22 cellular contexts compared by ENCODE assay signal in the genomic region with DNA sequence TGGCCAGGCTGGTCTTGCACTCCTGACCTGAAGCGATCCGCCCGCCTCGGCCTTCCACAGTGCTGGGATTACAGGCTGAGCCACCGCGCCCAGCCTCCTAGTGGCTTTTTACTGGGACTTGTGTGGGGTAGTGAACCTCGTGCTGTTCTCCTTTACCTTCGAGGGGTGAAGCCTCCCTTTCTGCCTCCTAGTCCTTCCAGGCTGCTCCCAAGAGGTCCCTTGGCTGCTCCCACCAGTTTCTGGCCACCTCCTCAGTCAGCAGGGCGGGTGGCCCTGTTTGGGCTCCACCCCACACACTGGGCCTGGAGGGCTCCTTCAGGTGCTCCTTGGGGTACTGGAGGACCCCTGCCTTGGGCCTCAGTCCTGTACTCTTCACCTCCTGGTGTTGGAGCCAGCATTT.
DNase-seq lines count a peak whose midpoint lies in the region; ATAC-seq and TF ChIP-seq lines count a peak whose summit lies in the region.
"Had no signal": no experiment of that assay in that cellular context is flagged by ENCODE, and none has a peak within 500 bp of the region (broad histone marks: within the 10 kb centered on the region; RNA-seq: fewer than 3 reads in every experiment).

No MANE protein-coding gene starts in this region.

- ATAC-seq in right cardiac atrium, result no peak
- ATAC-seq: A549 had no signal

- H3K23ac ChIP-seq in mesenchymal stem cell (ENCODE audit: low read length in 2 of 2), result no peak overlapping the region

- no peak overlapping the region for H3K18ac ChIP-seq in mesenchymal stem cell (ENCODE audit: low read depth in 1 of 2, low read length in 2 of 2)

- intact Hi-C loops in right cardiac atrium (cut with DNase I), result loop anchor here in 2 of 4 donors (5.0 to 10.0 kb wide), 2 partner anchors 126 to 128 kb away; no protein-coding TSS in a partner anchor
- intact Hi-C loops in cardiac septum (cut with DNase I), result loop anchor here (5.0 to 10.0 kb wide), 2 partner anchors 33 to 66 kb away; a partner anchor contains a TSS

- no peak overlapping the region for H3K14ac ChIP-seq in mesenchymal stem cell (ENCODE audit: low read length in 2 of 2)

- H3K36me3 ChIP-seq in SK-N-MC (ENCODE audit: insufficient read depth, low read length), result peaks cover 15% of the 10 kb centered on the region
- peaks cover 45 to 67% of the 10 kb centered on the region in 2 experiments for H3K36me3 ChIP-seq in mesenchymal stem cell (ENCODE audit: control insufficient read depth in 1 of 2, insufficient read depth in 2 of 2, low read depth in 1 of 2, low read length in 2 of 2)

- H3K27ac Mint-ChIP-seq in nephron progenitor cell, result peak overlapping the region; percentile 61

- no peak overlapping the region for H2BK120ac ChIP-seq in mesenchymal stem cell (ENCODE audit: low read depth, low read length)

- H3K9me3 Mint-ChIP-seq in nephron progenitor cell, result no peaks in the 10 kb centered on the region
- H3K9me3 Mint-ChIP-seq: CD4-positive, alpha-beta T cell had no signal

- H3K9ac ChIP-seq in SK-N-MC (ENCODE audit: insufficient read length) (peak overlapping the region; percentile 5), mesenchymal stem cell (ENCODE audit: low read length) (no peak overlapping the region)

- no peak overlapping the region for H4K91ac ChIP-seq in mesenchymal stem cell (ENCODE audit: low read length)

- no peak overlapping the region for H3K4ac ChIP-seq in mesenchymal stem cell (ENCODE audit: low read depth in 1 of 2, low read length in 2 of 2)

- no peak overlapping the region for H4K8ac ChIP-seq in mesenchymal stem cell (ENCODE audit: low read length)

- no peaks in the 10 kb centered on the region for H3K4me1 ChIP-seq in right cardiac atrium (ENCODE audit: control insufficient read depth, insufficient read depth, low read length)
- H3K4me1 ChIP-seq in mesenchymal stem cell (ENCODE audit: control insufficient read depth, insufficient read depth, low read depth, low read length), result peaks cover 3% of the 10 kb centered on the region
- H3K4me1 ChIP-seq: A549, BE2C had no signal

- H3K9me3 ChIP-seq in right cardiac atrium (ENCODE audit: control insufficient read depth, low read length), result no peaks in the 10 kb centered on the region
- H3K9me3 ChIP-seq in SK-N-MC (ENCODE audit: low read depth, low read length), result no peaks in the 10 kb centered on the region
- no peaks in the 10 kb centered on the region for H3K9me3 ChIP-seq in mesenchymal stem cell (ENCODE audit: control insufficient read depth, low read length)
- H3K9me3 ChIP-seq: A549, BE2C had no signal

- no peak overlapping the region for H2BK5ac ChIP-seq in mesenchymal stem cell (ENCODE audit: low read depth, low read length, poor library complexity, severe bottlenecking)

- no peak overlapping the region for H2AFZ ChIP-seq in mesenchymal stem cell (ENCODE audit: low read depth, low read length)

- no peak overlapping the region for H2BK15ac ChIP-seq in mesenchymal stem cell (ENCODE audit: low read depth, poor library complexity, severe bottlenecking)

- no peak overlapping the region for H2AK5ac ChIP-seq in mesenchymal stem cell (ENCODE audit: low read length, severe bottlenecking)

- H3K4me1 Mint-ChIP-seq in nephron progenitor cell, result peaks cover 28% of the 10 kb centered on the region

- H3K27me3 ChIP-seq in right cardiac atrium (ENCODE audit: control insufficient read depth, insufficient read depth) (no peaks in the 10 kb centered on the region), mesenchymal stem cell (ENCODE audit: control insufficient read depth in 1 of 2, insufficient read depth in 1 of 2, low read length in 2 of 2) (no peaks in the 10 kb centered on the region)
- H3K27me3 ChIP-seq: BE2C had no signal

- no peak overlapping the region for H3K4me3 Mint-ChIP-seq in nephron progenitor cell
- H3K4me3 Mint-ChIP-seq: CD4-positive, alpha-beta T cell had no signal

- H3K27me3 Mint-ChIP-seq in nephron progenitor cell (ENCODE audit: low read depth, poor library complexity), result no peaks in the 10 kb centered on the region
- H3K27me3 Mint-ChIP-seq: CD4-positive, alpha-beta T cell had no signal

- DNase-seq in right cardiac atrium, result peak in 2 of 3 donors; percentile 21 to 27
- no peak for DNase-seq in cardiac septum (ENCODE audit: low spot score)
- no peak for DNase-seq in SK-N-MC (ENCODE audit: low read depth, low spot score)
- DNase-seq in nephron progenitor cell, result no peak
- DNase-seq in GM20000 (ENCODE audit: low spot score), result no peak
- no peak for DNase-seq in NCI-H1436 treated with DMSO at 0.1 percent for 48 hours (lab: John Stamatoyannopoulos, UW)
- DNase-seq in mesenchymal stem cell, result no peak
- DNase-seq in NCI-H187 treated with DMSO at 0.1 percent for 48 hours (lab: John Stamatoyannopoulos, UW), result no peak
- DNase-seq: BE2C; CD4-positive, alpha-beta T cell; DMS153; GOT3; HCEC 1CT; KBM-7; NCI-H1092; NCI-H146; NCI-H2029 treated with DMSO at 0.1 percent for 48 hours; NCI-H2171; NCI-H345; NCI-H524 treated with DMSO at 0.1 percent for 48 hours; SHP77 had no signal

- no peak overlapping the region for H3K4me3 ChIP-seq in right cardiac atrium (ENCODE audit: low read length)
- peak overlapping the region; percentile 73 for H3K4me3 ChIP-seq in SK-N-MC
- no peak overlapping the region for H3K4me3 ChIP-seq in mesenchymal stem cell (ENCODE audit: insufficient read depth in 1 of 2, low read depth in 1 of 2, low read length in 2 of 2)
- H3K4me3 ChIP-seq: A549 had no signal

- H3K4me2 ChIP-seq in mesenchymal stem cell (ENCODE audit: low read length, poor library complexity, severe bottlenecking), result no peak overlapping the region
- H3K4me2 ChIP-seq: A549 had no signal

- H3K27ac ChIP-seq in right cardiac atrium (ENCODE audit: low read length) (no peak overlapping the region), SK-N-MC (peak overlapping the region; percentile 96), mesenchymal stem cell (ENCODE audit: low read length, poor library complexity, severe bottlenecking) (no peak overlapping the region)
- H3K27ac ChIP-seq: A549 had no signal

- peaks cover 8% of the 10 kb centered on the region for H3K79me1 ChIP-seq in mesenchymal stem cell (replicated peaks; ENCODE audit: low read length, poor library complexity, severe bottlenecking)

- peaks cover 35% of the 10 kb centered on the region for H3K36me3 Mint-ChIP-seq in nephron progenitor cell (ENCODE audit: low read depth)

- WGBS in right cardiac atrium, result 83% methylated on average over 9 of the region's 9 CpGs
- WGBS in mesenchymal stem cell, result 93% methylated on average over 8 of the region's 9 CpGs

- H2BK12ac ChIP-seq in mesenchymal stem cell (ENCODE audit: low read length in 2 of 2), result no peak overlapping the region

- TF ChIP-seq CTCF in nephron progenitor cell (IDR thresholded peaks at IDR 0.05) (no peak), GM20000 (IDR thresholded peaks at IDR 0.05; ENCODE audit: extremely low read depth, missing control alignments) (no peak)

Comparison
In these comparisons a context has a peak if more than half of its experiments do, and no peak if none do; other contexts are left out.
1. DNase-seq: peak in right cardiac atrium (2 of 3); none in cardiac septum (single experiment), SK-N-MC (single experiment), nephron progenitor cell (single experiment), GM20000 (single experiment), NCI-H1436 treated with DMSO at 0.1 percent for 48 hours (single experiment), mesenchymal stem cell (single experiment) and NCI-H187 treated with DMSO at 0.1 percent for 48 hours (single experiment).